In genomic region chr17:82551779-82552457, GRCh38 we compare ENCODE assay signal across 8 cellular contexts. TPM values are rescaled to one million over a fixed set of nuclear protein-coding genes. Genes with fewer than 3 reads are reported as not detected.
A peak's percentile ranks its signal among the peaks of the same experiment; 100 is the strongest.
DNase-seq lines count a peak whose midpoint lies in the region; ATAC-seq and FAIRE-seq lines count a peak whose summit lies in the region.

No MANE protein-coding gene starts in this region.

- peak overlapping the region in 5 of 10 experiments; percentile 16 to 42 (median 17); a peak in 7 of 20 replicates for H3K4me3 ChIP-seq in BLaER1 treated with 17β-estradiol and CSF1 and Interleukin-3, amounts not matched to agents 10 nM and 100 nM
- H3K4me3 ChIP-seq in trophoblast cell (ENCODE audit: low read depth, low read length) = no peak overlapping the region

- H2BK5ac ChIP-seq in trophoblast cell (ENCODE audit: low read depth, low read length, poor library complexity) = no peak overlapping the region

- no peak for FAIRE-seq in urothelium cell line (lab: Jason Lieb, UNC)

- no peak overlapping the region for H4K91ac ChIP-seq in trophoblast cell (ENCODE audit: low read depth, low read length)

- H4K12ac ChIP-seq in trophoblast cell (ENCODE audit: low read depth, low read length) = no peak overlapping the region

- H3K79me2 ChIP-seq in trophoblast cell (ENCODE audit: control insufficient read depth, insufficient read depth, low read length, poor library complexity) = peaks cover 24% of the 10 kb centered on the region

- H2BK12ac ChIP-seq in trophoblast cell (ENCODE audit: low read length) = no peak overlapping the region

- peak overlapping the region; percentile 47 to 90 (median 83); a peak in 20 of 22 replicates for H3K9ac ChIP-seq in BLaER1 treated with 17β-estradiol and CSF1 and Interleukin-3, amounts not matched to agents 10 nM and 100 nM
- H3K9ac ChIP-seq in trophoblast cell (ENCODE audit: low read length) = no peak overlapping the region

- H3K18ac ChIP-seq in trophoblast cell (ENCODE audit: low read length) = no peak overlapping the region

- peaks cover 0 to 6% (median 0%) of the 10 kb centered on the region in 11 experiments; a peak in 3 of 22 replicates for H3K9me3 ChIP-seq in BLaER1 treated with 17β-estradiol and CSF1 and Interleukin-3, amounts not matched to agents 10 nM and 100 nM (replicated peaks in 1 of 11)
- peaks cover 4% of the 10 kb centered on the region for H3K9me3 ChIP-seq in trophoblast cell (ENCODE audit: insufficient read depth, low read depth, low read length)

- peak; percentile 78 for ATAC-seq in GM19324 (IDR thresholded peaks at IDR 0.05; ENCODE audit: low FRiP score, unreplicated experiment)

- H2BK120ac ChIP-seq in trophoblast cell (ENCODE audit: insufficient read depth, low read length, poor library complexity) = no peak overlapping the region

- peak overlapping the region in 9 of 11 experiments; percentile 67 to 99 (median 96); a peak in 19 of 22 replicates for H3K27ac ChIP-seq in BLaER1 treated with 17β-estradiol and CSF1 and Interleukin-3, amounts not matched to agents 10 nM and 100 nM
- no peak overlapping the region for H3K27ac ChIP-seq in trophoblast cell (ENCODE audit: low read depth, low read length)

- no peak overlapping the region for H2AK5ac ChIP-seq in trophoblast cell (ENCODE audit: low read length)

- peak overlapping the region; percentile 73 to 95 (median 89) for H3K4me2 ChIP-seq in BLaER1 treated with 17β-estradiol and CSF1 and Interleukin-3, amounts not matched to agents 10 nM and 100 nM
- no peak overlapping the region for H3K4me2 ChIP-seq in trophoblast cell (ENCODE audit: low read length)

- DNase-seq in HT-29 (ENCODE audit: low spot score) (peak; percentile 76), RPMI7951 (ENCODE audit: low read depth) (peak; percentile 47), activated T-helper 1 cell treated with Interleukin-2 at 50 U/mL for 16 hours (ENCODE audit: low read depth) (peak; percentile 58), fibroblast of the conjunctiva (ENCODE audit: low read depth) (peak; percentile 46), trophoblast cell (peak; percentile 82 to 91), urothelium cell line (ENCODE audit: low spot score) (peak; percentile 92)

- peak overlapping the region; percentile 91 for H3K4ac ChIP-seq in trophoblast cell (ENCODE audit: low read depth, low read length)

- H4K8ac ChIP-seq in trophoblast cell (ENCODE audit: low read depth, low read length) = no peak overlapping the region

- H3K36me3 ChIP-seq in BLaER1 treated with 17β-estradiol and CSF1 and Interleukin-3, amounts not matched to agents 10 nM and 100 nM = peaks cover 0 to 22% (median 6%) of the 10 kb centered on the region in 11 experiments; a peak in 10 of 22 replicates
- H3K36me3 ChIP-seq in trophoblast cell (ENCODE audit: control insufficient read depth in 1 of 2, insufficient read depth in 2 of 2, low read length in 2 of 2) = peaks cover 0 to 4% of the 10 kb centered on the region in 2 experiments

- no peak overlapping the region for H2AFZ ChIP-seq in trophoblast cell (ENCODE audit: insufficient read depth, low read length, poor library complexity)

- H3K4me1 ChIP-seq in BLaER1 treated with 17β-estradiol and CSF1 and Interleukin-3, amounts not matched to agents 10 nM and 100 nM = peaks cover 93 to 100% (median 94%) of the 10 kb centered on the region in 10 experiments
- peaks cover 2 to 3% of the 10 kb centered on the region in 2 experiments for H3K4me1 ChIP-seq in trophoblast cell (ENCODE audit: control insufficient read depth in 1 of 2, insufficient read depth in 2 of 2, low read length in 2 of 2)

- no peak overlapping the region for H3K23ac ChIP-seq in trophoblast cell (ENCODE audit: low read length)

- H3K27me3 ChIP-seq in BLaER1 treated with 17β-estradiol and CSF1 and Interleukin-3, amounts not matched to agents 10 nM and 100 nM = no peaks in the 10 kb centered on the region
- H3K27me3 ChIP-seq in trophoblast cell (ENCODE audit: insufficient read depth, low read length) = no peaks in the 10 kb centered on the region

- H3K14ac ChIP-seq in trophoblast cell (ENCODE audit: low read length) = no peak overlapping the region

- H4K20me1 ChIP-seq in BLaER1 treated with 17β-estradiol and CSF1 and Interleukin-3, amounts not matched to agents 10 nM and 100 nM = peaks cover 48 to 99% (median 70%) of the 10 kb centered on the region in 11 experiments

- no peaks in the 10 kb centered on the region for H3K79me1 ChIP-seq in trophoblast cell (ENCODE audit: low read length)

- no CpG with 5 or more reads among the region's 13 CpGs for WGBS in trophoblast cell (ENCODE audit: extremely low coverage, insufficient coverage, insufficient read length)

RNA-seq across cellular contexts. Expression of gene FOXK2, which starts 32.4 kb away (rescaled TPM):
- total RNA-seq in HT-29 (2014; rRNA removed; shearing (Covaris generic)) = 52.8 and 58.1 TPM in 2 replicates
- total RNA-seq in RPMI7951 (2014; rRNA removed; shearing (Covaris generic)) = 17.1 and 17.8 TPM in 2 replicates
- polyA plus RNA-seq in trophoblast cell (2013) = 68.4 and 69.0 TPM in 2 replicates
